1 cellular context compared by ENCODE assay signal in the genomic region with DNA sequence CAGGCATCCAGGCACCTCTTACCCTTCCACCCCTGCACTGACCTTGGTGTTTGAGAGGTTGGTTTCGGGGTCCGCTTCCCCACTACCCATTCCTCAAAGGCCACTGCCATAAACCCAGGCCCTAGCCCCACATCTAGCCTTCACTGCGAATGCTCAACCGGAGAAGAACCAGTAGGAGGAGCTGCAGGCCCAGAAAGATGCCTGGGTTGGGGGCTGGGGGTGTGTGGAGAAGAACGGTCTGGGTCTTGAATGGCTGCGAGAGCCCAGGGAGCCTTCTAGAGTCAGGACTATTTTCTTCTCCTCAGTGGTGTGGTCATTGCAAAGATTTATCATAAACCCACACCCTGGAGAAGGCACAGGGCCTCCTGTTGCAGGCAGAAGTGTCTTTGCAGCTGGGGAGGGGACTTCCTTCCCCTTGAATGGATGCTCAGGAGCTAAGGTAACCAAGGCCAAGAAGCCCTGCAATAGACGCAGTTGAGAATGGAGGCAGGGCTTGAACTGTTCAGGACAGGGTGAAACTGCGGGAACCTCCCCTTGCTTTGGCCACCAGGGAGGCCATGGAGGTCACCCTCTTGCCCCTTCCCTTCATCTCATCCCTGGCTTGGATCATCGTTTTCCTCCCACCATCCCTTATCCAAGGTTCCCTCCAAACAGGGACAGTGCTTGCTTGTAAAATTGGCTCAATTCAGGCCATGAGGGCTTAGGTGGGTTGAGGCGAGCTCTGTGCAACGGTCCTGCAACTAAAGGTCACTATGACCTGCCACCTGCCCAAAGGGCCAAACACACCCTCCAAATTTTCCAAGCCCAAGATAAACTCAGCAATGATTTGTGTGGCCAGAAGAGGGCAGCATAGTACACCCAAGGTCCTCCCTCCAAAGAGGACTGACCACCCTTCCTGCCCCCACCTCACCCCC.
A peak's percentile ranks its signal among the peaks of the same experiment; 100 is the strongest.
TF ChIP-seq lines count a peak whose summit lies in the region.

No MANE protein-coding gene starts in this region.

TF ChIP-seq in H1, 55 proteins besides CTCF, POLR2A, EP300 and RAD21:
- TF ChIP-seq, protein P1, sequence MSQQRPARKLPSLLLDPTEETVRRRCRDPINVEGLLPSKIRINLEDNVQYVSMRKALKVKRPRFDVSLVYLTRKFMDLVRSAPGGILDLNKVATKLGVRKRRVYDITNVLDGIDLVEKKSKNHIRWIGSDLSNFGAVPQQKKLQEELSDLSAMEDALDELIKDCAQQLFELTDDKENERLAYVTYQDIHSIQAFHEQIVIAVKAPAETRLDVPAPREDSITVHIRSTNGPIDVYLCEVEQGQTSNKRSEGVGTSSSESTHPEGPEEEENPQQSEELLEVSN (IDR thresholded peaks at IDR 0.05) = peak; percentile 38
- TF ChIP-seq YY1 (IDR thresholded peaks at IDR 0.05; ENCODE audit: low read depth, low read length) (0 out of 2 replicates have a peak, but pooled peaks have one; percentile 21), ASH2L (IDR thresholded peaks at IDR 0.05; ENCODE audit: low read length) (no peak)
- TF ChIP-seq, protein P2, sequence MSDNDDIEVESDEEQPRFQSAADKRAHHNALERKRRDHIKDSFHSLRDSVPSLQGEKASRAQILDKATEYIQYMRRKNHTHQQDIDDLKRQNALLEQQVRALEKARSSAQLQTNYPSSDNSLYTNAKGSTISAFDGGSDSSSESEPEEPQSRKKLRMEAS (IDR thresholded peaks at IDR 0.05) = peak; percentile 37; the same call in 1 of the 2 replicates
